In genomic region chr14:68309121-68309520, GRCh38 we compare ENCODE assay signal across 9 cellular contexts.
DNase-seq lines count a peak whose midpoint lies in the region; ATAC-seq, FAIRE-seq and TF ChIP-seq lines count a peak whose summit lies in the region.
"Had no signal": no experiment of that assay in that cellular context is flagged by ENCODE, and none has a peak within 500 bp of the region (broad histone marks: within the 10 kb centered on the region; RNA-seq: fewer than 3 reads in every experiment).

No MANE protein-coding gene starts in this region.

- H3K27me3 ChIP-seq in left lung (no peaks in the 10 kb centered on the region), subcutaneous abdominal adipose tissue (ENCODE audit: control insufficient read depth in 5 of 5, insufficient read depth in 4 of 5, low read length in 5 of 5) (no peaks in the 10 kb centered on the region)

- no peaks in the 10 kb centered on the region for H3K27me3 Mint-ChIP-seq in stimulated activated naive CD8-positive, alpha-beta T cell treated with anti-CD3 and anti-CD28 coated beads, Interleukin-15, amount 100 ng/mL, for 72 hours

- no peak overlapping the region for H3K4me3 Mint-ChIP-seq in stimulated activated naive CD8-positive, alpha-beta T cell treated with anti-CD3 and anti-CD28 coated beads, Interleukin-15, amount 100 ng/mL, for 72 hours

- no peaks in the 10 kb centered on the region for H3K9me3 Mint-ChIP-seq in stimulated activated naive CD8-positive, alpha-beta T cell treated with anti-CD3 and anti-CD28 coated beads, Interleukin-15, amount 100 ng/mL, for 72 hours

- H3K27ac ChIP-seq in SK-N-MC (peak overlapping the region; percentile 22; the same call in 1 of the 2 replicates), left lung (peak overlapping the region; percentile 38 to 53), subcutaneous abdominal adipose tissue (ENCODE audit: low read depth, low read length) (peak overlapping the region; percentile 43), RWPE1 (no peak overlapping the region)

- H3K36me3 ChIP-seq in SK-N-MC (ENCODE audit: insufficient read depth, low read length) (no peaks in the 10 kb centered on the region), left lung (no peaks in the 10 kb centered on the region), subcutaneous abdominal adipose tissue (ENCODE audit: control insufficient read depth in 5 of 5, insufficient read depth in 5 of 5, low read length in 5 of 5) (no peaks in the 10 kb centered on the region)

- H3K9me3 ChIP-seq in SK-N-MC (ENCODE audit: low read depth, low read length) = no peaks in the 10 kb centered on the region
- no peaks in the 10 kb centered on the region for H3K9me3 ChIP-seq in left lung
- H3K9me3 ChIP-seq in subcutaneous abdominal adipose tissue (ENCODE audit: control insufficient read depth in 5 of 5, low read length in 5 of 5) = no peaks in the 10 kb centered on the region

- H3K27ac Mint-ChIP-seq in stimulated activated naive CD8-positive, alpha-beta T cell treated with anti-CD3 and anti-CD28 coated beads, Interleukin-15, amount 100 ng/mL, for 72 hours = no peak overlapping the region

- FAIRE-seq in GM18507 (lab: Jason Lieb, UNC) = peak; percentile 35

- peaks cover 51% of the 10 kb centered on the region for H3K4me1 Mint-ChIP-seq in stimulated activated naive CD8-positive, alpha-beta T cell treated with anti-CD3 and anti-CD28 coated beads, Interleukin-15, amount 100 ng/mL, for 72 hours

- peak; percentile 29 for ATAC-seq in left lung
- ATAC-seq in stimulated activated naive CD8-positive, alpha-beta T cell treated with anti-CD3 and anti-CD28 coated beads, Interleukin-15, amount 100 ng/mL, for 72 hours = no peak

- CTCF ChIA-PET in RWPE1 (lab: Yijun Ruan, JAX) = no interaction called here

- no peak for TF ChIP-seq CTCF in left lung (IDR thresholded peaks at IDR 0.05)
- TF ChIP-seq CTCF in RWPE1 (conservative IDR thresholded peaks at IDR 0.05; ENCODE audit: low read depth) = no peak

- H3K4me1 ChIP-seq in left lung (peaks cover 10% of the 10 kb centered on the region in 2 donors), subcutaneous abdominal adipose tissue (ENCODE audit: control insufficient read depth in 5 of 5, insufficient read depth in 5 of 5, low read length in 5 of 5) (peaks cover 0 to 24% (median 20%) of the 10 kb centered on the region in 5 donors)

- H3K9ac ChIP-seq in SK-N-MC (ENCODE audit: insufficient read length) (no peak overlapping the region), subcutaneous abdominal adipose tissue (ENCODE audit: low read length in 5 of 5) (no peak overlapping the region)

- POLR2A ChIA-PET in RWPE1 (lab: Yijun Ruan, JAX; ENCODE audit: low non-redundant PET) = interaction anchor here (0.6 kb wide), 1 partner anchor 956 kb away, joined by 3 read pairs; no protein-coding TSS in a partner anchor

- intact Hi-C loops in left lung (cut with DNase I) = no loop called here

- no peak overlapping the region for H3K4me3 ChIP-seq in SK-N-MC
- no peak overlapping the region for H3K4me3 ChIP-seq in left lung
- H3K4me3 ChIP-seq in subcutaneous abdominal adipose tissue (ENCODE audit: low read depth in 1 of 5, low read length in 5 of 5) = no peak overlapping the region

- DNase-seq in GM18507 (ENCODE audit: extremely low spot score, insufficient read length, low read depth) (no peak), SK-N-MC (ENCODE audit: low read depth, low spot score) (no peak), left lung (no peak), HuH-7 (ENCODE audit: low spot score) (no peak), RWPE1 (ENCODE audit: low spot score) (no peak), NCI-H226 (no peak)
- no peak for DNase-seq in stimulated activated naive CD8-positive, alpha-beta T cell treated with anti-CD3 and anti-CD28 coated beads, Interleukin-15, amount 100 ng/mL, for 72 hours
- DNase-seq: posterior cingulate gyrus had no signal
